Comparison of ENCODE assay signal across 1 cellular context in the genomic region with DNA sequence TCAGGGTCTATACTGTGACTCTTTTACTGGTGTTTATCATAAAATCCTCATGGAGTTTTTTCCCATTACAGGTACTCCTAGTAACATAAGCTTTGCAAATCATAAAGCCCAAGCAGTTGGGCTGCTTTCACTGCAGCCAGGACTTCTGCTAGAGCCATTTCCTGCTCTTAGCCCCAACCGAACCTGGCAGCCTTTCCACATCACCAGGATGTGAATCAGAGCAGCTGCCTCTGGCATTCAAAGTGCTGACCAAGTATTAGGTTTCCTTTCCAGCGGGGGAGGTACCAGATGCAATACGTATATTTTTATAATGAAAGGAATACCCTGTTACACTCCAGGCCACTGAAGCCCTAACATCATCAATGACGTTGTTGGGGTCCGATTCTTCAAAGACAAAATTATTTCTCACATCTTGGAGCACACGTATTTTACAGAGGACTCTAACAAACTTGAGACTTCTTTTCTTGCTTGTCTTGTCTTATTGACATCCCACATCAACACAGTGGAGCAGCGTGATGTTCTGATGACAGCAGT.
TF ChIP-seq lines count a peak whose summit lies in the region.

No MANE protein-coding gene starts in this region.

TF ChIP-seq in SK-N-SH, 30 proteins besides CTCF, POLR2A, EP300 and RAD21 (continued from another document):
- TF ChIP-seq NFIC (IDR thresholded peaks at IDR 0.05; ENCODE audit: borderline replicate concordance) = peak; percentile 57; the same call in 1 of the 2 replicates
- TF ChIP-seq, protein P1, sequence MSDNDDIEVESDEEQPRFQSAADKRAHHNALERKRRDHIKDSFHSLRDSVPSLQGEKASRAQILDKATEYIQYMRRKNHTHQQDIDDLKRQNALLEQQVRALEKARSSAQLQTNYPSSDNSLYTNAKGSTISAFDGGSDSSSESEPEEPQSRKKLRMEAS (IDR thresholded peaks at IDR 0.05; ENCODE audit: low read depth) = no peak
- no peak for TF ChIP-seq GATA2 (CRISPR knock-in tag; IDR thresholded peaks at IDR 0.05)
- 0 out of 2 replicates have a peak, but pooled peaks have one; percentile 37 for TF ChIP-seq JUND (IDR thresholded peaks at IDR 0.05)
